In genomic region chr11:16153951-16154350, GRCh38 we compare ENCODE assay signal across 19 cellular contexts.
"Had no signal": no experiment of that assay in that cellular context is flagged by ENCODE, and none has a peak within 500 bp of the region (broad histone marks: within the 10 kb centered on the region; RNA-seq: fewer than 3 reads in every experiment).

No MANE protein-coding gene starts in this region.

- H3K4me1 Mint-ChIP-seq: activated naive CD8-positive, alpha-beta T cell treated with anti-CD3 and anti-CD28 coated beads, Interleukin-2, amount 10 ng/mL, durations not matched to agents 7 days and 5 days; activated T-helper 17 cell treated with anti-CD3 and anti-CD28 coated beads, Interleukin-2, amount 50 U/mL, for 72 hours; endodermal cell; stimulated activated naive B cell treated with anti-CD40 and anti-IgM and Interleukin-4, amounts not matched to agents 10 μg/mL and 1 μg/mL and 100 μg/mL, for 72 hours had no signal

- H3K36me3 Mint-ChIP-seq: activated naive CD8-positive, alpha-beta T cell treated with anti-CD3 and anti-CD28 coated beads, Interleukin-2, amount 10 ng/mL, durations not matched to agents 7 days and 5 days; stimulated activated naive B cell treated with anti-CD40 and anti-IgM and Interleukin-4, amounts not matched to agents 10 μg/mL and 1 μg/mL and 100 μg/mL, for 72 hours had no signal

- H3K27me3 ChIP-seq: spleen had no signal

- H3K27ac Mint-ChIP-seq: activated CD8-positive, alpha-beta T cell treated with anti-CD3 and anti-CD28 coated beads for 36 hours; activated naive CD8-positive, alpha-beta T cell treated with anti-CD3 and anti-CD28 coated beads, Interleukin-2, amount 10 ng/mL, durations not matched to agents 7 days and 5 days; activated T-helper 17 cell treated with anti-CD3 and anti-CD28 coated beads, Interleukin-2, amount 50 U/mL, for 72 hours; brain; endodermal cell; nephron; stimulated activated naive B cell treated with anti-CD40 and anti-IgM and Interleukin-4, amounts not matched to agents 10 μg/mL and 1 μg/mL and 100 μg/mL, for 72 hours had no signal

- H3K4me3 Mint-ChIP-seq: activated CD8-positive, alpha-beta T cell treated with anti-CD3 and anti-CD28 coated beads for 36 hours; activated naive CD8-positive, alpha-beta T cell treated with anti-CD3 and anti-CD28 coated beads, Interleukin-2, amount 10 ng/mL, durations not matched to agents 7 days and 5 days; activated T-helper 17 cell treated with anti-CD3 and anti-CD28 coated beads, Interleukin-2, amount 50 U/mL, for 72 hours; brain; endodermal cell; nephron; stimulated activated naive B cell treated with anti-CD40 and anti-IgM and Interleukin-4, amounts not matched to agents 10 μg/mL and 1 μg/mL and 100 μg/mL, for 72 hours had no signal

- H3K9me3 Mint-ChIP-seq: brain; endodermal cell; nephron; stimulated activated naive B cell treated with anti-CD40 and anti-IgM and Interleukin-4, amounts not matched to agents 10 μg/mL and 1 μg/mL and 100 μg/mL, for 72 hours had no signal

- H3K4me3 ChIP-seq: spleen, thoracic aorta had no signal

- H3K27ac ChIP-seq: spleen, thoracic aorta had no signal

- H3K9me3 ChIP-seq: spleen, thoracic aorta had no signal

- H3K36me3 ChIP-seq: spleen, thoracic aorta had no signal

- FAIRE-seq: colon, frontal cortex had no signal

- ATAC-seq: activated CD8-positive, alpha-beta T cell treated with anti-CD3 and anti-CD28 coated beads for 36 hours; activated T-helper 17 cell treated with anti-CD3 and anti-CD28 coated beads, Interleukin-2, amount 50 U/mL, for 72 hours; stimulated activated naive B cell treated with anti-CD40 and anti-IgM and Interleukin-4, amounts not matched to agents 10 μg/mL and 1 μg/mL and 100 μg/mL, for 72 hours had no signal

- H3K27me3 Mint-ChIP-seq: activated CD8-positive, alpha-beta T cell treated with anti-CD3 and anti-CD28 coated beads for 36 hours; activated naive CD8-positive, alpha-beta T cell treated with anti-CD3 and anti-CD28 coated beads, Interleukin-2, amount 10 ng/mL, durations not matched to agents 7 days and 5 days; activated T-helper 17 cell treated with anti-CD3 and anti-CD28 coated beads, Interleukin-2, amount 50 U/mL, for 72 hours; brain; stimulated activated naive B cell treated with anti-CD40 and anti-IgM and Interleukin-4, amounts not matched to agents 10 μg/mL and 1 μg/mL and 100 μg/mL, for 72 hours had no signal

- DNase-seq: activated CD4-positive, alpha-beta T cell treated with anti-CD3 and anti-CD28 coated beads for 48 hours; activated CD4-positive, CD25-positive, alpha-beta regulatory T cell; activated CD8-positive, alpha-beta T cell treated with anti-CD3 and anti-CD28 coated beads for 36 hours; activated naive CD4-positive, alpha-beta T cell; activated naive CD8-positive, alpha-beta T cell treated with anti-CD3 and anti-CD28 coated beads, Interleukin-2, amount 10 ng/mL, durations not matched to agents 7 days and 5 days; activated T-cell treated with anti-CD3 and anti-CD28 coated beads, Interleukin-2, amount 50 U/mL, for 1 hour; central memory CD4-positive, alpha-beta T cell; endodermal cell; erythroblast; spleen; stimulated activated naive B cell treated with anti-CD40 and anti-IgM and Interleukin-4, amounts not matched to agents 10 μg/mL and 1 μg/mL and 100 μg/mL, for 72 hours; T-helper 1 cell; T1000 had no signal
